ENCODE assay signal across 17 cellular contexts in the genomic region with DNA sequence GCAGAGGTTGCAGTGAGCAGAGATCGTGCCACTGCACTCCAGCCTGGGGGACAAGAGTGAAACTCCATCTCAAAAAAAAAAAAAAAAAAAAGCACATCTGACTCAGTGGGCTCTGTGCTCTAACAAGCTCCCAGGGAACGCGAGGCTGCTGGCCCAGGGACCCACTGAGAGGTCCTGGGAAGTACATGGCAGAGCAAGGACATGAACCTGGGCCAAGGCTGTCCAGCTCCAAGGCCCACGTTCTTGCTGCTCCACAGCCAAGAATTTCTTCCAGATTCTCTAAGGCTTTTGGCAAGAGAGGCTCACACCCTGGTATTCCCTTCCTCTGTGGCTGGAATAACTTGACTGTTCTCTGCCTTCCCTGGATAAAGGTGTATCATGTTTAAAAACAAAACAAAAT. TPM values are rescaled to one million over a fixed set of nuclear protein-coding genes. Genes with fewer than 3 reads are reported as not detected.
DNase-seq lines count a peak whose midpoint lies in the region; ATAC-seq and TF ChIP-seq lines count a peak whose summit lies in the region.
"Had no signal": no experiment of that assay in that cellular context is flagged by ENCODE, and none has a peak within 500 bp of the region (broad histone marks: within the 10 kb centered on the region; RNA-seq: fewer than 3 reads in every experiment).

No MANE protein-coding gene starts in this region.

- H3K9me3 ChIP-seq in T-helper 17 cell (ENCODE audit: control insufficient read depth, low read length, poor library complexity, severe bottlenecking) (no peaks in the 10 kb centered on the region), neutrophil (no peaks in the 10 kb centered on the region), testis (no peaks in the 10 kb centered on the region)
- H3K9me3 ChIP-seq: BE2C, HAP-1 had no signal

- H3K4me3 ChIP-seq in neutrophil (ENCODE audit: low read depth in 1 of 2, low read length in 1 of 2) (peak overlapping the region in 1 of 2 experiments; percentile 84), testis (no peak overlapping the region)
- H3K4me3 ChIP-seq: HAP-1 had no signal

- no peak for TF ChIP-seq POLR2A in testis (IDR thresholded peaks at IDR 0.05)

- H3K9me3 Mint-ChIP-seq in natural killer cell treated with Interleukin-12 subunit alpha and Interleukin-12 subunit beta and Interleukin-15 and Interleukin-18, amount 100 ng/mL, for 72 hours: no peaks in the 10 kb centered on the region
- H3K9me3 Mint-ChIP-seq in natural killer cell: no peaks in the 10 kb centered on the region
- no peaks in the 10 kb centered on the region for H3K9me3 Mint-ChIP-seq in activated CD4-positive, alpha-beta T cell treated with anti-CD3 and anti-CD28 coated beads for 36 hours (ENCODE audit: low read depth)

- no peak for TF ChIP-seq CTCF in natural killer cell (IDR thresholded peaks at IDR 0.05)
- TF ChIP-seq CTCF in neutrophil (IDR thresholded peaks at IDR 0.05): no peak
- no peak for TF ChIP-seq CTCF in testis (IDR thresholded peaks at IDR 0.05)

- peak overlapping the region; percentile 88 for H3K27ac ChIP-seq in neutrophil
- H3K27ac ChIP-seq in testis: no peak overlapping the region
- H3K27ac ChIP-seq: GM23248 had no signal

- ATAC-seq in natural killer cell treated with Interleukin-12 subunit alpha and Interleukin-12 subunit beta and Interleukin-15 and Interleukin-18, amount 100 ng/mL, for 72 hours: no peak
- ATAC-seq in natural killer cell (no peak), T-helper 17 cell (no peak), HG02571 (IDR thresholded peaks at IDR 0.05; ENCODE audit: unreplicated experiment) (no peak)
- no peak for ATAC-seq in activated CD4-positive, alpha-beta T cell treated with anti-CD3 and anti-CD28 coated beads for 36 hours

- peaks cover 26 to 29% of the 10 kb centered on the region in 2 donors for H3K4me1 Mint-ChIP-seq in natural killer cell treated with Interleukin-12 subunit alpha and Interleukin-12 subunit beta and Interleukin-15 and Interleukin-18, amount 100 ng/mL, for 72 hours (ENCODE audit: low read depth in 2 of 2)
- peaks cover 21 to 22% of the 10 kb centered on the region in 2 donors for H3K4me1 Mint-ChIP-seq in natural killer cell
- peaks cover 12% of the 10 kb centered on the region for H3K4me1 Mint-ChIP-seq in T-helper 17 cell
- H3K4me1 Mint-ChIP-seq in activated CD4-positive, alpha-beta T cell treated with anti-CD3 and anti-CD28 coated beads for 36 hours: peaks cover 17% of the 10 kb centered on the region

- H3K27me3 Mint-ChIP-seq in natural killer cell treated with Interleukin-12 subunit alpha and Interleukin-12 subunit beta and Interleukin-15 and Interleukin-18, amount 100 ng/mL, for 72 hours: no peaks in the 10 kb centered on the region
- H3K27me3 Mint-ChIP-seq in natural killer cell (ENCODE audit: low read depth in 2 of 2) (no peaks in the 10 kb centered on the region), T-helper 17 cell (no peaks in the 10 kb centered on the region)
- H3K27me3 Mint-ChIP-seq in activated CD4-positive, alpha-beta T cell treated with anti-CD3 and anti-CD28 coated beads for 36 hours: no peaks in the 10 kb centered on the region
- H3K27me3 Mint-ChIP-seq: CD4-positive, alpha-beta memory T cell had no signal

- CTCF ChIA-PET in activated CD4-positive, alpha-beta T cell treated with anti-CD3 and anti-CD28 coated beads for 36 hours (lab: Charles Lee): interaction anchor here (0.6 to 3.0 kb wide), 8 partner anchors 11 to 382 kb away, joined by 3 to 34 read pairs (median 17); a partner anchor contains a TSS

- peak overlapping the region; percentile 12 to 96 for H3K27ac Mint-ChIP-seq in natural killer cell treated with Interleukin-12 subunit alpha and Interleukin-12 subunit beta and Interleukin-15 and Interleukin-18, amount 100 ng/mL, for 72 hours
- H3K27ac Mint-ChIP-seq in natural killer cell: no peak overlapping the region
- peak overlapping the region; percentile 91 for H3K27ac Mint-ChIP-seq in T-helper 17 cell
- H3K27ac Mint-ChIP-seq in activated CD4-positive, alpha-beta T cell treated with anti-CD3 and anti-CD28 coated beads for 36 hours: no peak overlapping the region

- H3K36me3 ChIP-seq in neutrophil (no peaks in the 10 kb centered on the region), testis (ENCODE audit: low read depth, missing control alignments) (no peaks in the 10 kb centered on the region)
- H3K36me3 ChIP-seq: BE2C, HAP-1 had no signal

- POLR2A ChIA-PET in activated CD4-positive, alpha-beta T cell treated with anti-CD3 and anti-CD28 coated beads for 36 hours (lab: Charles Lee): no interaction called here

- intact Hi-C loops in natural killer cell (cut with micrococcal nuclease): loop anchor here (10.0 kb wide), 1 partner anchor 686 kb away; no protein-coding TSS in a partner anchor
- intact Hi-C loops in testis (cut with DNase I; ENCODE audit: low total_unique reads): no loop called here
- intact Hi-C loops in activated CD4-positive, alpha-beta T cell treated with anti-CD3 and anti-CD28 coated beads for 36 hours (cut with DNase I, micrococcal nuclease): no loop called here

- WGBS in testis, 2 donors: 41 to 58% methylated on average over 4 of the region's 4 CpGs

- H3K36me3 Mint-ChIP-seq in natural killer cell treated with Interleukin-12 subunit alpha and Interleukin-12 subunit beta and Interleukin-15 and Interleukin-18, amount 100 ng/mL, for 72 hours: no peaks in the 10 kb centered on the region
- H3K36me3 Mint-ChIP-seq in natural killer cell: no peaks in the 10 kb centered on the region
- H3K36me3 Mint-ChIP-seq in T-helper 17 cell (ENCODE audit: low read depth): no peaks in the 10 kb centered on the region
- no peaks in the 10 kb centered on the region for H3K36me3 Mint-ChIP-seq in activated CD4-positive, alpha-beta T cell treated with anti-CD3 and anti-CD28 coated beads for 36 hours (ENCODE audit: low read depth)
- H3K36me3 Mint-ChIP-seq: CD4-positive, alpha-beta memory T cell had no signal

- no peaks in the 10 kb centered on the region for H3K27me3 ChIP-seq in neutrophil
- no peaks in the 10 kb centered on the region for H3K27me3 ChIP-seq in testis
- H3K27me3 ChIP-seq: BE2C had no signal

- DNase-seq in natural killer cell treated with Interleukin-12 subunit alpha and Interleukin-12 subunit beta and Interleukin-15 and Interleukin-18, amount 100 ng/mL, for 72 hours (ENCODE audit: low spot score): no peak
- DNase-seq in natural killer cell: no peak
- DNase-seq in T-helper 17 cell: no peak
- peak; percentile 82 for DNase-seq in testis
- no peak for DNase-seq in NCI-H1417 (lab: John Stamatoyannopoulos, UW)
- no peak for DNase-seq in activated CD4-positive, alpha-beta T cell treated with anti-CD3 and anti-CD28 coated beads for 36 hours
- DNase-seq: BE2C; CD4-positive, alpha-beta memory T cell; GM23248 had no signal

- H3K4me1 ChIP-seq in neutrophil (ENCODE audit: control insufficient read depth in 1 of 2, insufficient read depth in 1 of 2, low read depth in 1 of 2, low read length in 1 of 2): peaks cover 59 to 65% of the 10 kb centered on the region in 2 experiments
- H3K4me1 ChIP-seq in testis: peaks cover 20% of the 10 kb centered on the region
- H3K4me1 ChIP-seq: BE2C had no signal

- H3K4me3 Mint-ChIP-seq in natural killer cell treated with Interleukin-12 subunit alpha and Interleukin-12 subunit beta and Interleukin-15 and Interleukin-18, amount 100 ng/mL, for 72 hours: peak overlapping the region; percentile 15
- H3K4me3 Mint-ChIP-seq in natural killer cell (no peak overlapping the region), T-helper 17 cell (no peak overlapping the region)
- H3K4me3 Mint-ChIP-seq in activated CD4-positive, alpha-beta T cell treated with anti-CD3 and anti-CD28 coated beads for 36 hours: no peak overlapping the region

RNA-seq across cellular contexts. Expression of a gene that starts 15.4 kb away (rescaled TPM):
- total RNA-seq in natural killer cell treated with Interleukin-12 subunit alpha and Interleukin-12 subunit beta and Interleukin-15 and Interleukin-18, amount 100 ng/mL, for 72 hours: 10 to 100 TPM; 40.3 to 52.0 TPM
- total RNA-seq in natural killer cell (100 to 1,000 TPM in 2 of 3 donors, 10 to 100 TPM in 1; 94.6 to 122 (median 104) TPM), T-helper 17 cell (10 to 100 TPM; 19.2 to 22.5 TPM), testis (10 to 100 TPM; 64.1 to 75.3 TPM)
- 49.2 TPM for polyA plus RNA-seq in testis (ENCODE audit: insufficient read depth, low read depth, low replicate concordance)
- total RNA-seq in activated CD4-positive, alpha-beta T cell treated with anti-CD3 and anti-CD28 coated beads for 36 hours: 10 to 100 TPM; 13.2 to 13.3 TPM

RNA-seq across cellular contexts. Expression of a gene that starts 29.0 kb away (rescaled TPM):
- 10 to 100 TPM; 29.3 to 41.5 TPM for total RNA-seq in natural killer cell treated with Interleukin-12 subunit alpha and Interleukin-12 subunit beta and Interleukin-15 and Interleukin-18, amount 100 ng/mL, for 72 hours
- total RNA-seq in natural killer cell: 10 to 100 TPM; 10.9 to 24.9 (median 12.1) TPM
- total RNA-seq in T-helper 17 cell: under 1 TPM in 1 of 2 donors, not detected in 1; 0.17 TPM
- under 1 TPM; 0.79 to 0.93 TPM for total RNA-seq in testis
- 0.53 TPM for polyA plus RNA-seq in testis (ENCODE audit: insufficient read depth, low read depth, low replicate concordance)
- under 1 TPM; 0.02 to 0.04 TPM for total RNA-seq in activated CD4-positive, alpha-beta T cell treated with anti-CD3 and anti-CD28 coated beads for 36 hours
- total RNA-seq: H4, HT-29 had no signal

RNA-seq across cellular contexts. Expression of a gene that starts 39.6 kb away (rescaled TPM):
- total RNA-seq in natural killer cell treated with Interleukin-12 subunit alpha and Interleukin-12 subunit beta and Interleukin-15 and Interleukin-18, amount 100 ng/mL, for 72 hours: 100 to 1,000 TPM; 115 to 153 TPM
- total RNA-seq in natural killer cell (10 to 100 TPM; 50.6 to 66.0 (median 60.4) TPM), T-helper 17 cell (10 to 100 TPM; 23.2 to 28.1 TPM), testis (100 to 1,000 TPM; 115 to 116 TPM)
- 77.0 TPM for polyA plus RNA-seq in testis (ENCODE audit: insufficient read depth, low read depth, low replicate concordance)
- total RNA-seq in activated CD4-positive, alpha-beta T cell treated with anti-CD3 and anti-CD28 coated beads for 36 hours: 10 to 100 TPM; 70.4 to 71.5 TPM

RNA-seq across cellular contexts. Expression of a gene that starts 41.5 kb away (rescaled TPM):
- total RNA-seq in natural killer cell treated with Interleukin-12 subunit alpha and Interleukin-12 subunit beta and Interleukin-15 and Interleukin-18, amount 100 ng/mL, for 72 hours: not detected
- total RNA-seq in natural killer cell (under 1 TPM in 1 of 3 donors, not detected in 2; 0.15 TPM), T-helper 17 cell (under 1 TPM in 1 of 2 donors, not detected in 1; 0.13 TPM), testis (10 to 100 TPM; 26.0 to 34.5 TPM)
- 64.2 TPM for polyA plus RNA-seq in testis (ENCODE audit: insufficient read depth, low read depth, low replicate concordance)
- total RNA-seq in activated CD4-positive, alpha-beta T cell treated with anti-CD3 and anti-CD28 coated beads for 36 hours: not detected
- total RNA-seq: A172; CD4-positive, alpha-beta memory T cell; Daoy; GM23248; H4; HT-29 had no signal
- polyA plus RNA-seq: CD14-positive monocyte; CD4-positive, alpha-beta memory T cell had no signal

RNA-seq across cellular contexts. Expression of a gene that starts 56.5 kb away (rescaled TPM):
- 100 to 1,000 TPM in 1 of 2 donors, 10 to 100 TPM in 1; 42.9 to 106 TPM for total RNA-seq in natural killer cell treated with Interleukin-12 subunit alpha and Interleukin-12 subunit beta and Interleukin-15 and Interleukin-18, amount 100 ng/mL, for 72 hours
- 10 to 100 TPM; 22.6 to 38.0 (median 28.1) TPM for total RNA-seq in natural killer cell
- 1 to 10 TPM; 2.7 to 4.2 TPM for total RNA-seq in T-helper 17 cell
- 10 to 100 TPM in 1 of 2 donors, 1 to 10 TPM in 1; 7.8 to 17.3 TPM for total RNA-seq in testis
- 15.8 TPM for polyA plus RNA-seq in testis (ENCODE audit: insufficient read depth, low read depth, low replicate concordance)
- 10 to 100 TPM in 1 of 2 experiments, 1 to 10 TPM in 1; 10.0 to 12.0 TPM for total RNA-seq in activated CD4-positive, alpha-beta T cell treated with anti-CD3 and anti-CD28 coated beads for 36 hours
- total RNA-seq: A172, HT-29 had no signal

Comparison
In these comparisons a context has a peak if more than half of its experiments do, and no peak if none do; other contexts are left out.
1. H3K27ac Mint-ChIP-seq: peak in natural killer cell treated with Interleukin-12 subunit alpha and Interleukin-12 subunit beta and Interleukin-15 and Interleukin-18, amount 100 ng/mL, for 72 hours (2 of 2) and T-helper 17 cell (single experiment); none in natural killer cell (0 of 2) and activated CD4-positive, alpha-beta T cell treated with anti-CD3 and anti-CD28 coated beads for 36 hours (single experiment).
2. RNA of a gene that starts 29.0 kb away (total RNA-seq): 29.3 to 41.5 TPM in natural killer cell treated with Interleukin-12 subunit alpha and Interleukin-12 subunit beta and Interleukin-15 and Interleukin-18, amount 100 ng/mL, for 72 hours and 10.9 to 24.9 TPM in natural killer cell; 0.79 to 0.93 TPM in testis, 0.17 TPM in T-helper 17 cell and 0.02 to 0.04 TPM in activated CD4-positive, alpha-beta T cell treated with anti-CD3 and anti-CD28 coated beads for 36 hours; every median in the first group is over 4 times any median in the second.